In the genomic region with DNA sequence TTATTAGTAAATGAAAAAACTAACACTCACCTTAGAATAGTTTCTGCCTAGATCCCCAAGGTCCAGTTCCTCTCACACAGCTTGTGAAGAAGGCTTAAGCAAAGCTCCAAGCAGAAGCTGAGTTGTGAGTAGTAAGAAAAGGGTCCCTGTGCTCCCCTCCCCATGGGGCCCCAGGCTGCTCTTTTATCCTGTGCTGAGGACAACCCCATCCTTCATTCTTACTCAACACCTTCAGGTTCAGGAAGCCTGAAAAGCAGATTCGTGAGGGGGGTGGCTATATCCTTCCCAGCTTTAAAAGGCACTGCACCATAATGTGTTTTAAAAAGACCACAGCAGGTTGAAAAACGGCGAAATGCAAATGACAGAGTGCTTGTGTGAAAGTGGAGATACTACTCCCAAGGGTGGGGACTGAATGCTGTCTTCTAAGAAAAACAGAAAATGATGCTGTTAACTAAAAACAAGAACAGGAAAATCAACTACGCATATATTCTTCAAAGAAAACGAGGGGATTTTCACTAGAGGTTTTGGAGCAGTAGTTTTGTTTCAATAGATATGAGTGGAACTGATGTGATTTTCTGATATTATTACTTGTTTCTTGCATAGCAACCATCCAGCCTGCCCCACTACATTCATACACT, we compare ENCODE assay signal across 13 cellular contexts.
A peak's percentile ranks its signal among the peaks of the same experiment; 100 is the strongest.
DNase-seq lines count a peak whose midpoint lies in the region; ATAC-seq and TF ChIP-seq lines count a peak whose summit lies in the region.
"Had no signal": no experiment of that assay in that cellular context is flagged by ENCODE, and none has a peak within 500 bp of the region (broad histone marks: within the 10 kb centered on the region; RNA-seq: fewer than 3 reads in every experiment).

No MANE protein-coding gene starts in this region.

- H3K36me3 Mint-ChIP-seq in natural killer cell treated with Interleukin-12 subunit alpha and Interleukin-12 subunit beta and Interleukin-15 and Interleukin-18, amount 100 ng/mL, for 72 hours = no peaks in the 10 kb centered on the region
- H3K36me3 Mint-ChIP-seq in natural killer cell = peaks cover 8% of the 10 kb centered on the region
- H3K36me3 Mint-ChIP-seq in GM23338 (ENCODE audit: low read depth) = no peaks in the 10 kb centered on the region
- no peaks in the 10 kb centered on the region for H3K36me3 Mint-ChIP-seq in type B pancreatic cell
- H3K36me3 Mint-ChIP-seq in HFFc6 (ENCODE audit: low read depth) = no peaks in the 10 kb centered on the region

- no peaks in the 10 kb centered on the region for H3K9me3 ChIP-seq in NT2/D1 (ENCODE audit: insufficient read depth, low read length)

- intact Hi-C loops in natural killer cell (cut with micrococcal nuclease) = no loop called here

- H3K4me3 Mint-ChIP-seq in natural killer cell treated with Interleukin-12 subunit alpha and Interleukin-12 subunit beta and Interleukin-15 and Interleukin-18, amount 100 ng/mL, for 72 hours = peak overlapping the region; percentile 17
- H3K4me3 Mint-ChIP-seq in natural killer cell (no peak overlapping the region), GM23338 (no peak overlapping the region), type B pancreatic cell (peak overlapping the region; percentile 26), HFFc6 (no peak overlapping the region)

- no peaks in the 10 kb centered on the region for H3K4me1 Mint-ChIP-seq in natural killer cell treated with Interleukin-12 subunit alpha and Interleukin-12 subunit beta and Interleukin-15 and Interleukin-18, amount 100 ng/mL, for 72 hours (ENCODE audit: low read depth in 2 of 2)
- H3K4me1 Mint-ChIP-seq in natural killer cell (no peaks in the 10 kb centered on the region), GM23338 (peaks cover 29% of the 10 kb centered on the region), type B pancreatic cell (ENCODE audit: unreplicated experiment) (peaks cover 43% of the 10 kb centered on the region), HFFc6 (ENCODE audit: low read depth) (no peaks in the 10 kb centered on the region)

- no peaks in the 10 kb centered on the region for H3F3A ChIP-seq in GM23338 (replicated peaks; ENCODE audit: low read depth)

- H3K27me3 ChIP-seq in GM23338 (ENCODE audit: insufficient read depth) (no peaks in the 10 kb centered on the region), NT2/D1 (ENCODE audit: insufficient read depth, insufficient read length) (no peaks in the 10 kb centered on the region)

- no peaks in the 10 kb centered on the region for H4K20me1 ChIP-seq in GM23338 (replicated peaks; ENCODE audit: insufficient read depth)

- H3K27ac Mint-ChIP-seq in natural killer cell treated with Interleukin-12 subunit alpha and Interleukin-12 subunit beta and Interleukin-15 and Interleukin-18, amount 100 ng/mL, for 72 hours = no peak overlapping the region
- H3K27ac Mint-ChIP-seq in natural killer cell = no peak overlapping the region
- no peak overlapping the region for H3K27ac Mint-ChIP-seq in GM23338
- no peak overlapping the region for H3K27ac Mint-ChIP-seq in type B pancreatic cell
- H3K27ac Mint-ChIP-seq in HFFc6 = no peak overlapping the region

- H3K36me3 ChIP-seq in GM23338 (ENCODE audit: insufficient read depth) = no peaks in the 10 kb centered on the region
- no peaks in the 10 kb centered on the region for H3K36me3 ChIP-seq in NT2/D1 (ENCODE audit: insufficient read depth, insufficient read length, low read length)

- no peaks in the 10 kb centered on the region; the same call in 1 of the 2 replicates for H3K9me2 ChIP-seq in GM23338 (ENCODE audit: insufficient read depth)

- ATAC-seq in natural killer cell treated with Interleukin-12 subunit alpha and Interleukin-12 subunit beta and Interleukin-15 and Interleukin-18, amount 100 ng/mL, for 72 hours = peak in 1 of 2 donors; percentile 59
- ATAC-seq in natural killer cell (no peak), GM23338 (peak; percentile 69)

- peaks cover 0 to 6% of the 10 kb centered on the region in 2 donors for H3K27me3 Mint-ChIP-seq in natural killer cell treated with Interleukin-12 subunit alpha and Interleukin-12 subunit beta and Interleukin-15 and Interleukin-18, amount 100 ng/mL, for 72 hours
- peaks cover 7 to 11% of the 10 kb centered on the region in 2 donors for H3K27me3 Mint-ChIP-seq in natural killer cell (ENCODE audit: low read depth in 2 of 2)
- H3K27me3 Mint-ChIP-seq in GM23338 (ENCODE audit: insufficient read depth, low read depth, poor library complexity) = no peaks in the 10 kb centered on the region
- no peaks in the 10 kb centered on the region for H3K27me3 Mint-ChIP-seq in type B pancreatic cell
- peaks cover 13% of the 10 kb centered on the region for H3K27me3 Mint-ChIP-seq in HFFc6 (ENCODE audit: insufficient read depth)

- no peak for DNase-seq in natural killer cell treated with Interleukin-12 subunit alpha and Interleukin-12 subunit beta and Interleukin-15 and Interleukin-18, amount 100 ng/mL, for 72 hours (ENCODE audit: low spot score)
- DNase-seq in natural killer cell (no peak), GM23338 (ENCODE audit: low spot score) (no peak), NT2/D1 (ENCODE audit: low read depth, low spot score) (no peak), type B pancreatic cell (ENCODE audit: extremely low spot score, unreplicated experiment) (no peak), ecto neural progenitor cell (ENCODE audit: low spot score) (no peak), HFFc6 (no peak), NCI-H2081 (lab: John Stamatoyannopoulos, UW) (no peak)
- DNase-seq: activated CD8-positive, alpha-beta memory T cell treated with anti-CD3 and anti-CD28 coated beads, Interleukin-2, amount 50 U/mL, for 4 hours; DMS153; foreskin fibroblast; NCI-H510A treated with DMSO at 0.1 percent for 48 hours; stimulated activated naive CD4-positive, alpha-beta T cell treated with Interleukin-2 at 50 U/mL for 16 hours had no signal

- H3K4me3 ChIP-seq in GM23338 = no peak overlapping the region
- H3K4me3 ChIP-seq in NT2/D1 (ENCODE audit: insufficient read length, low read depth) = no peak overlapping the region

- TF ChIP-seq CTCF in natural killer cell (IDR thresholded peaks at IDR 0.05) (no peak), GM23338 (conservative IDR thresholded peaks at IDR 0.05; ENCODE audit: low read depth in 2 of 2) (no peak), type B pancreatic cell (conservative IDR thresholded peaks at IDR 0.05) (no peak), HFFc6 (IDR thresholded peaks at IDR 0.05) (no peak)

- peak overlapping the region; percentile 46; the same call in 1 of the 2 replicates for H3K4me2 ChIP-seq in GM23338

- peak overlapping the region; percentile 30; the same call in 1 of the 2 replicates for H2AFZ ChIP-seq in GM23338

- H3K9me3 Mint-ChIP-seq in natural killer cell treated with Interleukin-12 subunit alpha and Interleukin-12 subunit beta and Interleukin-15 and Interleukin-18, amount 100 ng/mL, for 72 hours = no peaks in the 10 kb centered on the region
- no peaks in the 10 kb centered on the region for H3K9me3 Mint-ChIP-seq in natural killer cell
- H3K9me3 Mint-ChIP-seq in GM23338 = no peaks in the 10 kb centered on the region
- peaks cover 8% of the 10 kb centered on the region for H3K9me3 Mint-ChIP-seq in type B pancreatic cell
- H3K9me3 Mint-ChIP-seq in HFFc6 = no peaks in the 10 kb centered on the region; the same call in 1 of the 2 replicates

- H3K4me1 ChIP-seq in GM23338 (ENCODE audit: insufficient read depth) = peaks cover 26% of the 10 kb centered on the region
- peaks cover 2% of the 10 kb centered on the region for H3K4me1 ChIP-seq in NT2/D1 (ENCODE audit: insufficient read depth, insufficient read length)

- H3K9ac ChIP-seq in NT2/D1 (ENCODE audit: insufficient read length, low read depth) = peak overlapping the region; percentile 21

- no peaks in the 10 kb centered on the region for H3K79me2 ChIP-seq in GM23338 (replicated peaks; ENCODE audit: insufficient read depth)

- no peak overlapping the region for H3K27ac ChIP-seq in GM23338 (ENCODE audit: low read depth)

TF ChIP-seq in GM23338, 12 proteins besides CTCF, POLR2A, EP300 and RAD21 (continues in another document):
- no peak for TF ChIP-seq ETS1 (IDR thresholded peaks at IDR 0.05)

Comparison
In these comparisons a context has a peak if more than half of its experiments do, and no peak if none do; other contexts are left out.
1. H3K4me3 Mint-ChIP-seq: peak in natural killer cell treated with Interleukin-12 subunit alpha and Interleukin-12 subunit beta and Interleukin-15 and Interleukin-18, amount 100 ng/mL, for 72 hours (single experiment) and type B pancreatic cell (single experiment); none in natural killer cell (single experiment), GM23338 (single experiment) and HFFc6 (single experiment).